Comparison of ENCODE assay signal across 13 cellular contexts in genomic region chrX:37785569-37785968, GRCh38. TPM values are rescaled to one million over a fixed set of nuclear protein-coding genes. Genes with fewer than 3 reads are reported as not detected.
DNase-seq lines count a peak whose midpoint lies in the region; ATAC-seq, FAIRE-seq and TF ChIP-seq lines count a peak whose summit lies in the region.
"Had no signal": no experiment of that assay in that cellular context is flagged by ENCODE, and none has a peak within 500 bp of the region (broad histone marks: within the 10 kb centered on the region; RNA-seq: fewer than 3 reads in every experiment).

No MANE protein-coding gene starts in this region.

- peaks cover 3% of the 10 kb centered on the region for H3K36me3 Mint-ChIP-seq in effector memory CD8-positive, alpha-beta T cell (ENCODE audit: insufficient read depth)

- TF ChIP-seq CTCF in spleen (IDR thresholded peaks at IDR 0.05 in 8 of 11, conservative IDR thresholded peaks at IDR 0.05 in 3 of 11) (no peak), WERI-Rb-1 (IDR thresholded peaks at IDR 0.05; ENCODE audit: low read depth, low read length) (no peak)

- H3K27me3 ChIP-seq in spleen (replicated peaks in 1 of 7) (no peaks in the 10 kb centered on the region), WERI-Rb-1 (ENCODE audit: insufficient read depth, low read depth, severe bottlenecking) (no peaks in the 10 kb centered on the region)

- 32 to 66% (median 59%) methylated on average over 3 of the region's 3 CpGs for WGBS in spleen, 5 donors

- H3K4me3 ChIP-seq in spleen (peak overlapping the region in 3 of 8 donors; percentile 1 to 65 (median 10)), WERI-Rb-1 (ENCODE audit: low read depth, low read length) (no peak overlapping the region)
- H3K4me3 ChIP-seq: thoracic aorta had no signal

- H3K9me3 ChIP-seq in spleen: no peaks in the 10 kb centered on the region
- no peaks in the 10 kb centered on the region for H3K9me3 ChIP-seq in WERI-Rb-1 (ENCODE audit: severe bottlenecking)
- H3K9me3 ChIP-seq: thoracic aorta had no signal

- FAIRE-seq in GM19239 (lab: Jason Lieb, UNC): peak; percentile 42

- H3K4me1 Mint-ChIP-seq in effector memory CD8-positive, alpha-beta T cell (ENCODE audit: low read depth in 2 of 2): peaks cover 8 to 22% of the 10 kb centered on the region in 2 donors

- no peaks in the 10 kb centered on the region for H3K27me3 Mint-ChIP-seq in effector memory CD8-positive, alpha-beta T cell
- H3K27me3 Mint-ChIP-seq: activated CD8-positive, alpha-beta T cell treated with anti-CD3 and anti-CD28 coated beads for 36 hours had no signal

- H3K36me3 ChIP-seq in spleen (peaks cover 0 to 23% (median 0%) of the 10 kb centered on the region in 6 donors), WERI-Rb-1 (no peaks in the 10 kb centered on the region)
- H3K36me3 ChIP-seq: thoracic aorta had no signal

- no peak overlapping the region for H3K4me3 Mint-ChIP-seq in effector memory CD8-positive, alpha-beta T cell
- H3K4me3 Mint-ChIP-seq: activated CD8-positive, alpha-beta T cell treated with anti-CD3 and anti-CD28 coated beads for 36 hours had no signal

- H3K27ac Mint-ChIP-seq in effector memory CD8-positive, alpha-beta T cell: peak overlapping the region in 1 of 2 donors; percentile 81

- intact Hi-C loops in spleen (cut with DNase I; ENCODE audit: low total_unique reads): no loop called here

- no peak for ATAC-seq in effector memory CD8-positive, alpha-beta T cell (replicated peaks)

- H3K27ac ChIP-seq in spleen (peak overlapping the region in 7 of 8 donors; percentile 43 to 88 (median 81)), WERI-Rb-1 (no peak overlapping the region)
- H3K27ac ChIP-seq: thoracic aorta had no signal

- no peaks in the 10 kb centered on the region for H3K9me3 Mint-ChIP-seq in effector memory CD8-positive, alpha-beta T cell
- H3K9me3 Mint-ChIP-seq: activated CD8-positive, alpha-beta T cell treated with anti-CD3 and anti-CD28 coated beads for 36 hours had no signal

- no peak for DNase-seq in GM19239 (ENCODE audit: insufficient read length, low spot score)
- peak; percentile 89 for DNase-seq in NOMO-1 treated with DMSO at 0.1 percent for 48 hours (lab: John Stamatoyannopoulos, UW; ENCODE audit: unreplicated experiment)
- peak; percentile 5 for DNase-seq in astrocyte of the hippocampus (ENCODE audit: low read depth, low spot score)
- DNase-seq in spleen: peak; percentile 50
- DNase-seq in effector memory CD8-positive, alpha-beta T cell: no peak
- DNase-seq in WERI-Rb-1: no peak
- no peak for DNase-seq in NCI-H2196 (lab: John Stamatoyannopoulos, UW; ENCODE audit: unreplicated experiment)
- DNase-seq: activated CD8-positive, alpha-beta T cell treated with anti-CD3 and anti-CD28 coated beads for 36 hours; activated gamma-delta T cell treated with Interleukin-2 at 50 U/mL for 16 hours; central memory CD4-positive, alpha-beta T cell; hippocampal formation; NCI-H1436 treated with DMSO at 0.1 percent for 48 hours had no signal

- no peak for TF ChIP-seq POLR2A in spleen (IDR thresholded peaks at IDR 0.05)

- peaks cover 0 to 71% (median 21%) of the 10 kb centered on the region in 6 donors for H3K4me1 ChIP-seq in spleen

RNA-seq across cellular contexts. Expression of gene CYBB, which starts 5.7 kb away (rescaled TPM):
- 100 to 1,000 TPM; 129 to 231 (median 200) TPM for total RNA-seq in spleen
- 10 to 100 TPM; 30.5 to 38.7 (median 35.5) TPM for polyA plus RNA-seq in spleen

Comparison
In these comparisons a context has a peak if more than half of its experiments do, and no peak if none do; other contexts are left out.
1. DNase-seq: peak in NOMO-1 treated with DMSO at 0.1 percent for 48 hours (single experiment), astrocyte of the hippocampus (single experiment) and spleen (single experiment); none in GM19239 (single experiment), effector memory CD8-positive, alpha-beta T cell (0 of 3), WERI-Rb-1 (single experiment) and NCI-H2196 (single experiment).